8 cellular contexts compared by ENCODE assay signal in the genomic region with DNA sequence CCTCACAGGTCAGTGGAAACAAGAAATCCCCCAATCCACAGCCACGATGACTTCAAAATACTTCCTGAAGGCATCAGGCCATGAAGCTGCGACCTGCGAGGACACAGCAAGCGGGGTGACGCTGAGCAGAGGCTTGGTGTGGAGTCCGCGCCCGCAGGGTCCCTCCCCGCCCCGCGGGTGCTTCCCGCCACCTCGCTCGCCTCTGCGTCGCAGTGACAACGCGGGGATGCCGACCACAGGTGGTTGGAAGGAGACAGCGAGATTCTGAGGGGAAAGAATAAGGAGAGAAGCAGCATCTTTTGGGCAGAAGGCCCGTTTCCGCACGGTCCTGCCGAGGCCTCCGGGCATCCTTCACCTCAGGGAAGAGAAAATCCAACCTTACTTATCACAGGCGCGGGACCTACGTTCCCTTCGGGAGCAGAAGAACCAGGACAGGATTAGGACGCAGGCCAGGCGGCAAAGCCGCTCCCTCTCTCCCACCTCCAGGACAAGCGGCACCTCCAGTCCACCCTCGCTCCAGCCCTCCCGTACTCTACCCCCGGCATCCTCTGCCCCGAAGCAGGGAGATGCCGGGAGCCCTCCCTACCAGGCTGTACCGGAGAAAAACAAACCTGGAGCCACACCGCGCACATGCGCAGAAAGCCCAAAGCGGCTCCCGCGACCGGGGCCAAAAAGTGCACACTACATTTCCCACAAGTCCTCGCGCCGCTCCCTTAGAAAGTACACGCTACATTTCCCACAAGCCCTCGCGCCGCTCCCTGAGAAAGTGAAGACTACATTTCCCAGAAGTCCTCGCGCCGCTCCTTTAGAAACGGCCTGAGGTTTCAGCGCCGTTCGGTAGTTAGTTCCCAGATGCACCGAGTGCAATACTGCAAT.
A peak's percentile ranks its signal among the peaks of the same experiment; 100 is the strongest.
DNase-seq lines count a peak whose midpoint lies in the region; ATAC-seq and TF ChIP-seq lines count a peak whose summit lies in the region.

No MANE protein-coding gene starts in this region.

- H3K4me1 ChIP-seq in BLaER1 = peaks cover 22% of the 10 kb centered on the region

- peak overlapping the region; percentile 94 for H3K4me3 Mint-ChIP-seq in activated CD4-positive, alpha-beta T cell treated with anti-CD3 and anti-CD28 coated beads, Interleukin-2, amount 10 ng/mL, durations not matched to agents 24 days and 14 days

- peaks cover 15% of the 10 kb centered on the region for H3K9me3 Mint-ChIP-seq in activated CD4-positive, alpha-beta T cell treated with anti-CD3 and anti-CD28 coated beads, Interleukin-2, amount 10 ng/mL, durations not matched to agents 24 days and 14 days

- ATAC-seq in GM19328 (IDR thresholded peaks at IDR 0.05; ENCODE audit: unreplicated experiment) (peak; percentile 90), HG03469 (IDR thresholded peaks at IDR 0.05; ENCODE audit: unreplicated experiment) (peak; percentile 93)

- H3K27me3 ChIP-seq in BLaER1 (no peaks in the 10 kb centered on the region), layer of hippocampus (ENCODE audit: control insufficient read depth, insufficient read depth, low read length) (no peaks in the 10 kb centered on the region)

- DNase-seq in NCI-H526 (lab: John Stamatoyannopoulos, UW) = peak; percentile 91 to 96
- DNase-seq in activated CD4-positive, alpha-beta T cell treated with anti-CD3 and anti-CD28 coated beads, Interleukin-2, amount 10 ng/mL, durations not matched to agents 24 days and 14 days = peak; percentile 98
- DNase-seq in coronary artery (ENCODE audit: low spot score) = peak; percentile 95
- peak; percentile 90 to 92 (median 92) for DNase-seq in stimulated activated CD4-positive, alpha-beta T cell treated with anti-CD3 and anti-CD28 coated beads, Interleukin-1b, Interleukin-23, amount 100 ng/mL, for 24 hours (ENCODE audit: low read depth in 4 of 4, low spot score in 1 of 4)

- no peak for TF ChIP-seq CTCF in coronary artery (IDR thresholded peaks at IDR 0.05)

- no peaks in the 10 kb centered on the region for H3K9me3 ChIP-seq in BLaER1

- peaks cover 30% of the 10 kb centered on the region for H3K4me1 Mint-ChIP-seq in activated CD4-positive, alpha-beta T cell treated with anti-CD3 and anti-CD28 coated beads, Interleukin-2, amount 10 ng/mL, durations not matched to agents 24 days and 14 days

- peak overlapping the region; percentile 97 for H3K27ac Mint-ChIP-seq in activated CD4-positive, alpha-beta T cell treated with anti-CD3 and anti-CD28 coated beads, Interleukin-2, amount 10 ng/mL, durations not matched to agents 24 days and 14 days

- H3K27ac ChIP-seq in BLaER1 (peak overlapping the region; percentile 76), coronary artery (peak overlapping the region; percentile 38 to 81), layer of hippocampus (ENCODE audit: low read depth, low read length) (peak overlapping the region; percentile 55)

- H3K4me3 ChIP-seq in BLaER1 = peak overlapping the region; percentile 77
- H3K4me3 ChIP-seq in coronary artery = peak overlapping the region; percentile 96

- peak overlapping the region; percentile 86 for H3K4me2 ChIP-seq in BLaER1

- H3K27me3 Mint-ChIP-seq in activated CD4-positive, alpha-beta T cell treated with anti-CD3 and anti-CD28 coated beads, Interleukin-2, amount 10 ng/mL, durations not matched to agents 24 days and 14 days = no peaks in the 10 kb centered on the region

- H3K36me3 Mint-ChIP-seq in activated CD4-positive, alpha-beta T cell treated with anti-CD3 and anti-CD28 coated beads, Interleukin-2, amount 10 ng/mL, durations not matched to agents 24 days and 14 days (ENCODE audit: low read depth) = peaks cover 38% of the 10 kb centered on the region

- intact Hi-C loops in activated CD4-positive, alpha-beta T cell treated with anti-CD3 and anti-CD28 coated beads, Interleukin-2, amount 10 ng/mL, durations not matched to agents 24 days and 14 days (cut with micrococcal nuclease) = loop anchor here (1.0 to 10.0 kb wide), 6 partner anchors 86 to 1262 kb away; partner anchors contain the start of genes BMS1, CSGALNACT2, ZNF33B and ZNF485

- H3K36me3 ChIP-seq in BLaER1 = peaks cover 20% of the 10 kb centered on the region; the same call in 1 of the 2 replicates

- H3K9ac ChIP-seq in BLaER1 = peak overlapping the region; percentile 83

- H4K20me1 ChIP-seq in BLaER1 = no peaks in the 10 kb centered on the region

Comparison
In these comparisons a context has a peak if more than half of its experiments do, and no peak if none do; other contexts are left out.
1. Peak in every context shown above with its lines: DNase-seq, ATAC-seq, H3K4me3 ChIP-seq and H3K27ac ChIP-seq.